Comparison of ENCODE assay signal across 14 cellular contexts in the genomic region with DNA sequence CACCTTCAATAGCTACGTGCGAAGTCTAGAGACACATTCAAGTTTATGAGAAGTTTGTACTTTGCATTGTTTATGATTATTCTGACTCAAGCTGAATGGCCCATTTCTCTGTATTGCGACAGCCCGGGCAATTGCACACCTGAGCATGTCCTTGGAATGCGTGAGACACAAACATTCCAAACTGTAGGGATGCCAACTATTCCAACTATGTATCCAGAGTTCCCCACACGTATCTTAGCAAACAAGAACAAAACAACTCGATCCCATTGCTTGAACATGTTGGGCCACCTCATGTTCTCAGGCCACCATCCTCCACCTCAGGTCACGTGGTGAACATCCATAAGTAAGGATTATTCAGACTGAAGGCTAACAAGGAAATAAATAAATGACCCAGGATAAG. TPM values are rescaled to one million over a fixed set of nuclear protein-coding genes. Genes with fewer than 3 reads are reported as not detected.
DNase-seq lines count a peak whose midpoint lies in the region; ATAC-seq and TF ChIP-seq lines count a peak whose summit lies in the region.
"Had no signal": no experiment of that assay in that cellular context is flagged by ENCODE, and none has a peak within 500 bp of the region (broad histone marks: within the 10 kb centered on the region; RNA-seq: fewer than 3 reads in every experiment).

No MANE protein-coding gene starts in this region.

- no peak overlapping the region for H3K18ac ChIP-seq in IMR-90 (ENCODE audit: low read depth, low read length)

- no peaks in the 10 kb centered on the region for H4K20me1 ChIP-seq in IMR-90 (ENCODE audit: insufficient read depth, low read length)
- H4K20me1 ChIP-seq in smooth muscle cell (ENCODE audit: low read depth), result no peaks in the 10 kb centered on the region

- H3K4me3 ChIP-seq in IMR-90 (ENCODE audit: insufficient read depth, low read depth, low read length) (no peak overlapping the region), kidney epithelial cell (ENCODE audit: low read depth, low read length) (no peak overlapping the region), smooth muscle cell (no peak overlapping the region)
- H3K4me3 ChIP-seq: neural progenitor cell had no signal

- H2BK120ac ChIP-seq in IMR-90 (ENCODE audit: low read depth, low read length), result 0 out of 2 replicates have a peak overlapping the region, but pooled peaks have one; percentile 40

- H3K36me3 ChIP-seq in IMR-90 (ENCODE audit: control insufficient read depth, insufficient read depth, low read length), result no peaks in the 10 kb centered on the region
- no peaks in the 10 kb centered on the region for H3K36me3 ChIP-seq in kidney epithelial cell (ENCODE audit: control insufficient read depth, insufficient read depth, low read length)
- no peaks in the 10 kb centered on the region for H3K36me3 ChIP-seq in smooth muscle cell (ENCODE audit: low read depth)
- H3K36me3 ChIP-seq: neural progenitor cell had no signal

- H3K27me3 ChIP-seq in IMR-90 (ENCODE audit: control insufficient read depth, insufficient read depth, low read length), result no peaks in the 10 kb centered on the region
- no peaks in the 10 kb centered on the region for H3K27me3 ChIP-seq in kidney epithelial cell (ENCODE audit: control insufficient read depth, insufficient read depth, low read length)
- H3K27me3 ChIP-seq in smooth muscle cell (ENCODE audit: low read depth), result no peaks in the 10 kb centered on the region
- H3K27me3 ChIP-seq: neural progenitor cell had no signal

- DNase-seq in IMR-90 (peak; percentile 40), T47D (ENCODE audit: low read depth in 1 of 2, low spot score in 1 of 2) (peak; percentile 51 to 99), kidney epithelial cell (ENCODE audit: low read depth) (peak; percentile 96), GM19238 (ENCODE audit: insufficient read length, low spot score) (no peak), smooth muscle cell (lab: John Stamatoyannopoulos, UW; ENCODE audit: unreplicated experiment) (no peak), globus pallidus (ENCODE audit: low spot score) (no peak), 8988T (no peak)
- DNase-seq: activated CD8-positive, alpha-beta memory T cell treated with anti-CD3 and anti-CD28 coated beads, Interleukin-2, amount 50 U/mL, for 48 hours; cerebellar nuclear complex; NCI-H524 treated with DMSO at 0.1 percent for 48 hours; OCI-M1; stimulated activated naive CD8-positive, alpha-beta T cell treated with anti-CD3 and anti-CD28 coated beads, Interleukin-15, Interleukin-2, amounts not matched to agents 100 U/mL and 50 U/mL, for 24 hours had no signal

- no peak overlapping the region for H2AK9ac ChIP-seq in IMR-90 (replicated peaks; ENCODE audit: low read depth, low read length, poor library complexity)

- no peak overlapping the region for H4K5ac ChIP-seq in IMR-90 (ENCODE audit: low read depth, low read length)

- no peak overlapping the region for H2BK5ac ChIP-seq in IMR-90 (ENCODE audit: low read depth, low read length, poor library complexity, severe bottlenecking)

- no peak overlapping the region for H3K27ac ChIP-seq in IMR-90 (ENCODE audit: insufficient read depth, low read length)
- H3K27ac ChIP-seq in smooth muscle cell (ENCODE audit: low read depth), result no peak overlapping the region
- H3K27ac ChIP-seq: neural progenitor cell had no signal

- BruUV-seq in IMR-90 (replicated peaks; lab: Mats Ljungman, UMichigan), result no TSS peak

- no peak overlapping the region for H4K8ac ChIP-seq in IMR-90 (ENCODE audit: low read depth in 2 of 2, low read length in 2 of 2)

- H3K56ac ChIP-seq in IMR-90 (ENCODE audit: extremely low read depth, insufficient read depth, low read length), result no peak overlapping the region

- peaks cover 7% of the 10 kb centered on the region for H3K4me1 ChIP-seq in IMR-90 (ENCODE audit: control insufficient read depth, insufficient read depth, low read length)
- no peaks in the 10 kb centered on the region for H3K4me1 ChIP-seq in smooth muscle cell (ENCODE audit: low read depth)
- H3K4me1 ChIP-seq: neural progenitor cell had no signal

- POLR2A ChIA-PET in IMR-90 (lab: Charles Lee; ENCODE audit: unreplicated experiment), result no interaction called here

- H2BK15ac ChIP-seq in IMR-90 (ENCODE audit: low read depth, low read length), result no peak overlapping the region

- peaks cover 6% of the 10 kb centered on the region for H3K9me3 ChIP-seq in IMR-90 (ENCODE audit: control insufficient read depth, insufficient read depth, low read length)
- H3K9me3 ChIP-seq in smooth muscle cell (replicated peaks; ENCODE audit: low read depth), result no peaks in the 10 kb centered on the region

- H2BK20ac ChIP-seq in IMR-90 (ENCODE audit: low read depth, low read length), result peak overlapping the region; percentile 78; the same call in 1 of the 2 replicates

- dilution Hi-C loops in IMR-90 (cut with HindIII; ENCODE audit: low sequenced_read_pairs, unreplicated experiment), result no loop called here

- no peak overlapping the region for H2AK5ac ChIP-seq in IMR-90 (ENCODE audit: low read depth, low read length)

- no peak overlapping the region for H4K91ac ChIP-seq in IMR-90 (ENCODE audit: insufficient read depth, low read depth, low read length)

- TF ChIP-seq POLR2A in IMR-90 (IDR thresholded peaks at IDR 0.05; ENCODE audit: low read depth, low read length), result no peak

- H3K23ac ChIP-seq in IMR-90 (ENCODE audit: low read depth, low read length), result no peak overlapping the region; the same call in 1 of the 2 replicates

- no peak overlapping the region for H3K9ac ChIP-seq in IMR-90 (ENCODE audit: low read depth, low read length)
- H3K9ac ChIP-seq in smooth muscle cell (ENCODE audit: low read depth), result no peak overlapping the region
- H3K9ac ChIP-seq: neural progenitor cell had no signal

- H3K9me1 ChIP-seq in IMR-90 (ENCODE audit: insufficient read depth, low read length), result peaks cover 13% of the 10 kb centered on the region

- H2AFZ ChIP-seq in IMR-90 (replicated peaks; ENCODE audit: low read length, poor library complexity) (no peak overlapping the region), smooth muscle cell (ENCODE audit: low read depth) (no peak overlapping the region)
- H2AFZ ChIP-seq: neural progenitor cell had no signal

- TF ChIP-seq CTCF in IMR-90 (conservative IDR thresholded peaks at IDR 0.05; ENCODE audit: low read depth, low read length) (no peak), kidney epithelial cell (IDR thresholded peaks at IDR 0.05; ENCODE audit: insufficient read depth, low read length, poor library complexity, severe bottlenecking) (no peak), smooth muscle cell (IDR thresholded peaks at IDR 0.05; ENCODE audit: borderline replicate concordance, insufficient read depth, poor library complexity, severe bottlenecking) (no peak)

- H3K79me2 ChIP-seq in smooth muscle cell (ENCODE audit: low read depth), result no peaks in the 10 kb centered on the region

- CTCF ChIA-PET in IMR-90 (lab: Yijun Ruan, JAX), result no interaction called here

- no peaks in the 10 kb centered on the region for H3K79me1 ChIP-seq in IMR-90 (ENCODE audit: low read depth in 1 of 2, low read length in 2 of 2)

- no peak for TF ChIP-seq RAD21 in IMR-90 (IDR thresholded peaks at IDR 0.05; ENCODE audit: low read length)

- H3K14ac ChIP-seq in IMR-90 (replicated peaks; ENCODE audit: low read depth, low read length), result no peak overlapping the region

- 60% methylated on average over 1 of the region's 8 CpGs; no CpG with 5 or more reads in 1 of the 2 experiments for WGBS in IMR-90 (ENCODE audit: extremely low coverage in 2 of 2, insufficient read length in 1 of 2), 2 experiments
- 69% methylated on average over 8 of the region's 8 CpGs for WGBS in smooth muscle cell (ENCODE audit: low lambda C conversion rate)

- H3K4ac ChIP-seq in IMR-90 (ENCODE audit: low read depth, low read length), result 0 out of 2 replicates have a peak overlapping the region, but pooled peaks have one; percentile 50

- in situ Hi-C loops in IMR-90 (cut with MboI; ENCODE audit: low sequenced_read_pairs), result no loop called here
- in situ Hi-C loops in T47D (cut with HindIII; ENCODE audit: low pct_unique_long_range_greater_than_20kb, low sequenced_read_pairs), result no loop called here

- intact Hi-C loops in IMR-90 (cut with micrococcal nuclease), result no loop called here

- H3K4me2 ChIP-seq in IMR-90 (ENCODE audit: low read depth, low read length) (no peak overlapping the region; the same call in 1 of the 2 replicates), smooth muscle cell (no peak overlapping the region)
- H3K4me2 ChIP-seq: neural progenitor cell had no signal

- H3F3A ChIP-seq in smooth muscle cell (ENCODE audit: low read depth), result no peaks in the 10 kb centered on the region

- no peak for ATAC-seq in IMR-90 (ENCODE audit: low read depth)
- ATAC-seq: stimulated activated naive CD8-positive, alpha-beta T cell treated with anti-CD3 and anti-CD28 coated beads, Interleukin-15, Interleukin-2, amounts not matched to agents 100 U/mL and 50 U/mL, for 24 hours had no signal

TF ChIP-seq in IMR-90, 13 proteins besides CTCF, POLR2A, EP300 and RAD21:
- TF ChIP-seq MXI1 (IDR thresholded peaks at IDR 0.05; ENCODE audit: borderline replicate concordance, low read depth, low read length) (no peak), CEBPB (IDR thresholded peaks at IDR 0.05; ENCODE audit: low read depth, low read length) (peak; percentile 75; the same call in 1 of the 2 replicates), BHLHE40 (IDR thresholded peaks at IDR 0.05; ENCODE audit: low read depth, low read length) (no peak)
TF ChIP-seq in IMR-90: peak in this region for 1.

RNA-seq across cellular contexts. Expression of a gene that starts 51.4 kb away (rescaled TPM):
- 60.4 and 63.9 TPM in 2 replicates for total RNA-seq in IMR-90 (2012; rRNA removed)
- 36.9 and 37.8 TPM in 2 replicates for polyA plus RNA-seq in IMR-90 (2012; rRNA removed)
- 24.8 and 27.5 TPM in 2 replicates for polyA plus RNA-seq in IMR-90 (2012; cell fraction: cytosol; rRNA removed)
- polyA plus RNA-seq in IMR-90 (2012; cell fraction: nucleus; rRNA removed; ENCODE audit: low replicate concordance), result 66.1 and 93.0 TPM in 2 replicates
- 67.2 and 76.7 TPM in 2 replicates for total RNA-seq in kidney epithelial cell
- 21.6 and 31.1 TPM in 2 replicates for total RNA-seq in smooth muscle cell
- polyA plus RNA-seq in smooth muscle cell, result 9.0 and 20.5 TPM in 2 replicates
- total RNA-seq: T-helper 1 cell treated with Interleukin-12 subunit alpha and Interleukin-12 subunit beta and Interleukin-4 antibody, amounts not matched to agents 30 ng/mL and 1 ng/mL, for 36 hours had no signal

Comparison
In these comparisons a context has a peak if more than half of its experiments do, and no peak if none do; other contexts are left out.
1. DNase-seq: peak in IMR-90 (single experiment), T47D (2 of 2) and kidney epithelial cell (single experiment); none in GM19238 (single experiment), smooth muscle cell (single experiment), globus pallidus (single experiment) and 8988T (single experiment).